ENCODE assay signal across 19 cellular contexts in the genomic region with DNA sequence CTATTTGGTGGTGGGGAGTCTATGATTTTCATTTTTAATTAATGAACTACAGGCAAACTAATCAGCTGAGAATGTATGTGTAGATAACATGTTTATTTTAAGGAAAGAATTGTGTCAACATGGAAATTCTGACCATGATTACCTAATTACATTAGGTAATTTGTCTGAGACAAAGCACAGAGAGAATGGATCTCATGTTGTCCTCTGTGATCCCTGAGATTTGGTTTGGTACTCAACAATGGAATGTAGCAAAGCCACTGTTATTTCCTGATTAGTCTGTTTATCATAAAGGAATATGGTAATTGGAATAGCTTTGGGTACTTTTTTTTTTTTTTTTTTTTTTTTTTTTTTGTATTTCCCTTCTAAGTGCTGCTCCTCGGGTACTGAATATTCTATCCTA.
DNase-seq lines count a peak whose midpoint lies in the region; TF ChIP-seq lines count a peak whose summit lies in the region.
"Had no signal": no experiment of that assay in that cellular context is flagged by ENCODE, and none has a peak within 500 bp of the region (broad histone marks: within the 10 kb centered on the region; RNA-seq: fewer than 3 reads in every experiment).

No MANE protein-coding gene starts in this region.

- no peaks in the 10 kb centered on the region for H3K79me2 ChIP-seq in smooth muscle cell (ENCODE audit: low read depth)

- H2AFZ ChIP-seq in mesenchymal stem cell (ENCODE audit: low read depth, low read length), result no peak overlapping the region
- H2AFZ ChIP-seq in smooth muscle cell (ENCODE audit: low read depth), result peak overlapping the region; percentile 38

- no peaks in the 10 kb centered on the region for H3K27me3 ChIP-seq in mesenchymal stem cell (ENCODE audit: control insufficient read depth in 1 of 2, insufficient read depth in 1 of 2, low read length in 2 of 2)
- H3K27me3 ChIP-seq in smooth muscle cell (ENCODE audit: low read depth), result no peaks in the 10 kb centered on the region
- H3K27me3 ChIP-seq: BLaER1 had no signal

- H4K8ac ChIP-seq in mesenchymal stem cell (ENCODE audit: low read length), result no peak overlapping the region

- no peak overlapping the region for H2BK5ac ChIP-seq in mesenchymal stem cell (ENCODE audit: low read depth, low read length, poor library complexity, severe bottlenecking)

- no peak overlapping the region for H2BK15ac ChIP-seq in mesenchymal stem cell (ENCODE audit: low read depth, poor library complexity, severe bottlenecking)

- peak; percentile 65 for DNase-seq in M059J (ENCODE audit: low read depth)
- DNase-seq in choroid plexus epithelial cell (ENCODE audit: low read depth), result peak; percentile 45
- peak; percentile 55 for DNase-seq in mesenchymal stem cell
- no peak for DNase-seq in smooth muscle cell (lab: John Stamatoyannopoulos, UW; ENCODE audit: unreplicated experiment)
- DNase-seq in SIG-M5 (lab: John Stamatoyannopoulos, UW), result no peak
- DNase-seq in ureter (ENCODE audit: low spot score), result no peak
- no peak for DNase-seq in HuH-7.5 (ENCODE audit: low spot score)
- no peak for DNase-seq in amygdala (lab: John Stamatoyannopoulos, UW)
- DNase-seq: Caco-2; CD4-positive, CD25-positive, alpha-beta regulatory T cell; CD8-positive, alpha-beta T cell; DMS153; DND-41; GF-D8; GOT3; H7; HCEC 1CT had no signal

- no peak overlapping the region for H2BK120ac ChIP-seq in mesenchymal stem cell (ENCODE audit: low read depth, low read length)

- H3K36me3 ChIP-seq in mesenchymal stem cell (ENCODE audit: control insufficient read depth in 1 of 2, insufficient read depth in 2 of 2, low read depth in 1 of 2, low read length in 2 of 2) (no peaks in the 10 kb centered on the region), smooth muscle cell (ENCODE audit: low read depth) (no peaks in the 10 kb centered on the region)
- H3K36me3 ChIP-seq: BLaER1 had no signal

- H3K79me1 ChIP-seq in mesenchymal stem cell (replicated peaks; ENCODE audit: low read length, poor library complexity, severe bottlenecking), result no peaks in the 10 kb centered on the region

- H3K23ac ChIP-seq in mesenchymal stem cell (ENCODE audit: low read length in 2 of 2), result no peak overlapping the region

- H3K9ac ChIP-seq in mesenchymal stem cell (ENCODE audit: low read length), result no peak overlapping the region
- no peak overlapping the region for H3K9ac ChIP-seq in smooth muscle cell (ENCODE audit: low read depth)
- H3K9ac ChIP-seq: BLaER1 had no signal

- H2AK5ac ChIP-seq in mesenchymal stem cell (ENCODE audit: low read length, severe bottlenecking), result no peak overlapping the region

- H3K4me2 ChIP-seq in mesenchymal stem cell (ENCODE audit: low read length, poor library complexity, severe bottlenecking) (no peak overlapping the region), smooth muscle cell (no peak overlapping the region)
- H3K4me2 ChIP-seq: BLaER1 had no signal

- H3K4me1 ChIP-seq in mesenchymal stem cell (ENCODE audit: control insufficient read depth, insufficient read depth, low read depth, low read length) (no peaks in the 10 kb centered on the region), smooth muscle cell (ENCODE audit: low read depth) (no peaks in the 10 kb centered on the region)
- H3K4me1 ChIP-seq: BLaER1 had no signal

- H3K9me3 ChIP-seq in mesenchymal stem cell (ENCODE audit: control insufficient read depth, low read length) (peaks cover 8% of the 10 kb centered on the region), smooth muscle cell (replicated peaks; ENCODE audit: low read depth) (no peaks in the 10 kb centered on the region)
- H3K9me3 ChIP-seq: BLaER1 had no signal

- H4K91ac ChIP-seq in mesenchymal stem cell (ENCODE audit: low read length), result no peak overlapping the region

- no peak overlapping the region for H3K14ac ChIP-seq in mesenchymal stem cell (ENCODE audit: low read length in 2 of 2)

- no peak overlapping the region for H3K4me3 ChIP-seq in choroid plexus epithelial cell (ENCODE audit: low read depth, low read length)
- H3K4me3 ChIP-seq in mesenchymal stem cell (ENCODE audit: insufficient read depth in 1 of 2, low read depth in 1 of 2, low read length in 2 of 2), result no peak overlapping the region
- no peak overlapping the region for H3K4me3 ChIP-seq in smooth muscle cell
- H3K4me3 ChIP-seq: BLaER1 had no signal

- TF ChIP-seq CTCF in choroid plexus epithelial cell (conservative IDR thresholded peaks at IDR 0.05; ENCODE audit: low read depth, low read length) (no peak), smooth muscle cell (IDR thresholded peaks at IDR 0.05; ENCODE audit: borderline replicate concordance, insufficient read depth, poor library complexity, severe bottlenecking) (no peak)

- H4K20me1 ChIP-seq in smooth muscle cell (ENCODE audit: low read depth), result no peaks in the 10 kb centered on the region
- H4K20me1 ChIP-seq: BLaER1 had no signal

- no peak overlapping the region for H2BK12ac ChIP-seq in mesenchymal stem cell (ENCODE audit: low read length in 2 of 2)

- WGBS in mesenchymal stem cell, result no CpG with 5 or more reads among the region's 1 CpG
- 81% methylated on average over 1 of the region's 1 CpG for WGBS in smooth muscle cell (ENCODE audit: low lambda C conversion rate)

- no peak overlapping the region for H3K27ac ChIP-seq in mesenchymal stem cell (ENCODE audit: low read length, poor library complexity, severe bottlenecking)
- peak overlapping the region; percentile 40 for H3K27ac ChIP-seq in smooth muscle cell (ENCODE audit: low read depth)
- H3K27ac ChIP-seq: BLaER1, C4-2B had no signal

- H3K18ac ChIP-seq in mesenchymal stem cell (ENCODE audit: low read depth in 1 of 2, low read length in 2 of 2), result no peak overlapping the region

- H3K4ac ChIP-seq in mesenchymal stem cell (ENCODE audit: low read depth in 1 of 2, low read length in 2 of 2), result no peak overlapping the region

- no peaks in the 10 kb centered on the region for H3F3A ChIP-seq in smooth muscle cell (ENCODE audit: low read depth)

Comparison
In these comparisons a context has a peak if more than half of its experiments do, and no peak if none do; other contexts are left out.
1. DNase-seq: peak in M059J (single experiment), choroid plexus epithelial cell (single experiment) and mesenchymal stem cell (single experiment); none in smooth muscle cell (single experiment), SIG-M5 (single experiment), ureter (single experiment), HuH-7.5 (single experiment) and amygdala (0 of 56).